Comparison of ENCODE assay signal across 13 cellular contexts in the genomic region with DNA sequence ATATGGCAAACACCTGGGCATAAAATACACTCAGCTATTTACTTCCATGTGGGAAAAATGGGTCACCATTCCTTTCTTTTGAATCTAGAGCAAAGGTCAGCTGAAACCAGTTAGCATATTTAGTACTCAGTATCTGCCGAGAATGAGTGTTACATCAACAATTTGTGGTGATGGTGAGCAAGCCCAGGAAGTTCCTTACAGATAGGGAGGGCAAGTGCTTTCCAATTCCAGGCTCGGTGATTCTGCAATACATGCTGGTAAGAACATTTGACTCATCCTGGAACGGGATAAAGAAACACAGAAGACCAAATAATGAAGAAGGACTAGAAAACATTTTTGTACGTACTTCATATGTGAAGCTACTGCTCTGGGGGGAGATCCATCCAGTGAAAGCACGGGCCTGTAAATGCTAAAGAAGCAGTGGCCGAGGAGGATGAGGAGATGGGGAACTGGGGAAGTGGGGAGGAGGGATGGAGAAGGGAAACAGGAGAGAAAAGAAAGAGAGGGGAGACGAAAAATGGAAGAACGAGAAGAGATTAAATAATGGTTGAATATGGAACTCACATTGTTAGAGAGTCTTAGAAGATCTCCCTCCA.
A peak's percentile ranks its signal among the peaks of the same experiment; 100 is the strongest.
DNase-seq lines count a peak whose midpoint lies in the region; ATAC-seq and TF ChIP-seq lines count a peak whose summit lies in the region.
"Had no signal": no experiment of that assay in that cellular context is flagged by ENCODE, and none has a peak within 500 bp of the region (broad histone marks: within the 10 kb centered on the region; RNA-seq: fewer than 3 reads in every experiment).

No MANE protein-coding gene starts in this region.

- H3K27me3 ChIP-seq in psoas muscle (ENCODE audit: insufficient read depth in 3 of 3, low read length in 2 of 3) (no peaks in the 10 kb centered on the region), stomach (no peaks in the 10 kb centered on the region)
- no peaks in the 10 kb centered on the region for H3K27me3 ChIP-seq in CD4-positive, alpha-beta memory T cell (ENCODE audit: insufficient read depth, low read length)
- H3K27me3 ChIP-seq: transverse colon had no signal

- H3K36me3 ChIP-seq in psoas muscle (ENCODE audit: insufficient read depth in 1 of 2, low read depth in 1 of 2) (no peaks in the 10 kb centered on the region), stomach (no peaks in the 10 kb centered on the region)
- H3K36me3 ChIP-seq in CD4-positive, alpha-beta memory T cell (ENCODE audit: insufficient read depth, low read length) = no peaks in the 10 kb centered on the region
- H3K36me3 ChIP-seq: transverse colon had no signal

- peak; percentile 92 for DNase-seq in GM03348 (ENCODE audit: low spot score)
- peak; percentile 51 for DNase-seq in T1000 (lab: John Stamatoyannopoulos, UW)
- DNase-seq in fibroblast of the aortic adventitia (ENCODE audit: low read depth) = peak; percentile 100
- DNase-seq in psoas muscle = no peak
- DNase-seq in CD4-positive, alpha-beta memory T cell = no peak
- no peak for DNase-seq in stomach
- no peak for DNase-seq in posterior vena cava (ENCODE audit: low spot score)
- DNase-seq: activated CD4-positive, alpha-beta T cell treated with anti-CD3 and anti-CD28 coated beads, Interleukin-2, amount 50 U/mL, for 48 hours; DND-41; nephron progenitor cell; transverse colon had no signal

- no peaks in the 10 kb centered on the region for H3K36me3 Mint-ChIP-seq in CD4-positive, alpha-beta memory T cell

- H3K4me3 Mint-ChIP-seq in CD4-positive, alpha-beta memory T cell = no peak overlapping the region
- H3K4me3 Mint-ChIP-seq: nephron progenitor cell had no signal

- H3K4me3 ChIP-seq in fibroblast of the aortic adventitia (ENCODE audit: low read depth, low read length) = no peak overlapping the region
- H3K4me3 ChIP-seq in psoas muscle = no peak overlapping the region
- no peak overlapping the region for H3K4me3 ChIP-seq in CD4-positive, alpha-beta memory T cell (ENCODE audit: low read length in 2 of 2)
- H3K4me3 ChIP-seq in stomach = no peak overlapping the region
- H3K4me3 ChIP-seq: transverse colon had no signal

- TF ChIP-seq EP300 in stomach (IDR thresholded peaks at IDR 0.05) = no peak

- H3K27me3 Mint-ChIP-seq in CD4-positive, alpha-beta memory T cell = peaks cover 9 to 10% of the 10 kb centered on the region in 2 donors

- TF ChIP-seq CTCF in fibroblast of the aortic adventitia (IDR thresholded peaks at IDR 0.05; ENCODE audit: insufficient read depth, low read length) = no peak
- no peak for TF ChIP-seq CTCF in psoas muscle (IDR thresholded peaks at IDR 0.05)
- no peak for TF ChIP-seq CTCF in stomach (IDR thresholded peaks at IDR 0.05)

- POLR2A ChIA-PET in CD4-positive, alpha-beta memory T cell (lab: Charles Lee; ENCODE audit: partially characterized antibody) = no interaction called here

- CTCF ChIA-PET in CD4-positive, alpha-beta memory T cell (lab: Charles Lee; ENCODE audit: partially characterized antibody) = no interaction called here

- H3K4me1 ChIP-seq in psoas muscle = no peaks in the 10 kb centered on the region
- H3K4me1 ChIP-seq in CD4-positive, alpha-beta memory T cell (ENCODE audit: insufficient read depth, low read length) = no peaks in the 10 kb centered on the region
- no peaks in the 10 kb centered on the region for H3K4me1 ChIP-seq in stomach
- H3K4me1 ChIP-seq: transverse colon had no signal

- H3K27ac ChIP-seq in psoas muscle (no peak overlapping the region), stomach (peak overlapping the region in 1 of 5 donors; percentile 16)
- no peak overlapping the region for H3K27ac ChIP-seq in CD4-positive, alpha-beta memory T cell (ENCODE audit: low read depth, low read length)

- H3K27ac Mint-ChIP-seq in CD4-positive, alpha-beta memory T cell = no peak overlapping the region
- H3K27ac Mint-ChIP-seq: nephron progenitor cell had no signal

- 78 to 81% (median 80%) methylated on average over 8 of the region's 8 CpGs for WGBS in psoas muscle, 3 donors
- 68 to 82% (median 76%) methylated on average over 8 of the region's 8 CpGs for WGBS in stomach, 5 donors

- ATAC-seq in psoas muscle (peak; percentile 36 to 84 (median 77)), HG03342 (IDR thresholded peaks at IDR 0.05; ENCODE audit: unreplicated experiment) (no peak)
- ATAC-seq: HCT116 had no signal

- H3K4me1 Mint-ChIP-seq in CD4-positive, alpha-beta memory T cell = no peaks in the 10 kb centered on the region

- intact Hi-C loops in psoas muscle (cut with DNase I) (no loop called here), stomach (cut with DNase I; ENCODE audit: low total_unique reads) (no loop called here), posterior vena cava (cut with DNase I) (no loop called here)
- intact Hi-C loops in CD4-positive, alpha-beta memory T cell (cut with micrococcal nuclease) = no loop called here

- no peaks in the 10 kb centered on the region for H3K9me3 Mint-ChIP-seq in CD4-positive, alpha-beta memory T cell

- H3K9me3 ChIP-seq in psoas muscle (no peaks in the 10 kb centered on the region), stomach (no peaks in the 10 kb centered on the region)
- H3K9me3 ChIP-seq in CD4-positive, alpha-beta memory T cell (ENCODE audit: control insufficient read depth in 1 of 2, low read length in 2 of 2) = no peaks in the 10 kb centered on the region
- H3K9me3 ChIP-seq: transverse colon had no signal

- no peak for TF ChIP-seq POLR2A in stomach (IDR thresholded peaks at IDR 0.05)

Comparison
In these comparisons a context has a peak if more than half of its experiments do, and no peak if none do; other contexts are left out.
1. DNase-seq: peak in GM03348 (single experiment), T1000 (single experiment) and fibroblast of the aortic adventitia (single experiment); none in psoas muscle (0 of 2), CD4-positive, alpha-beta memory T cell (0 of 5), stomach (single experiment) and posterior vena cava (single experiment).